10 cellular contexts compared by ENCODE assay signal in genomic region chr5:96745844-96746531, GRCh38.
A peak's percentile ranks its signal among the peaks of the same experiment; 100 is the strongest.
DNase-seq lines count a peak whose midpoint lies in the region; ATAC-seq, FAIRE-seq and TF ChIP-seq lines count a peak whose summit lies in the region.
"Had no signal": no experiment of that assay in that cellular context is flagged by ENCODE, and none has a peak within 500 bp of the region (broad histone marks: within the 10 kb centered on the region; RNA-seq: fewer than 3 reads in every experiment).

No MANE protein-coding gene starts in this region.

- POLR2A ChIA-PET in HEK293 (lab: Yijun Ruan, JAX): no interaction called here

- no peak for FAIRE-seq in pancreas (lab: Jason Lieb, UNC)
- FAIRE-seq: A204.1, HTR-8/SVneo had no signal

- intact Hi-C loops in pancreas (cut with DNase I): no loop called here

- peaks cover 7% of the 10 kb centered on the region for H3K4me1 ChIP-seq in HEK293 (ENCODE audit: control insufficient read depth, insufficient read depth, low read length)
- H3K4me1 ChIP-seq in pancreas: no peaks in the 10 kb centered on the region

- TF ChIP-seq CTCF in HEK293 (tag by site-specific recombination; IDR thresholded peaks at IDR 0.05) (no peak), pancreas (IDR thresholded peaks at IDR 0.05) (no peak)

- ATAC-seq in pancreas (peak; percentile 19 to 59 (median 50)), GM18502 (IDR thresholded peaks at IDR 0.05; ENCODE audit: poor library complexity, unreplicated experiment) (no peak), GM18519 (IDR thresholded peaks at IDR 0.05; ENCODE audit: low FRiP score, unreplicated experiment) (no peak)

- 66 to 69% methylated on average over 5 of the region's 5 CpGs for WGBS in pancreas, 2 donors

- H3K9me3 ChIP-seq in HEK293 (ENCODE audit: control insufficient read depth, insufficient read depth, low read depth, low read length): no peaks in the 10 kb centered on the region
- no peaks in the 10 kb centered on the region for H3K9me3 ChIP-seq in pancreas

- H3K27ac ChIP-seq in HEK293 (ENCODE audit: extremely low read depth, low read depth, low read length): 0 out of 2 replicates have a peak overlapping the region, but pooled peaks have one; percentile 28
- H3K27ac ChIP-seq in pancreas: no peak overlapping the region

- CTCF ChIA-PET in HEK293 (lab: Yijun Ruan, JAX): interaction anchor here (0.6 to 0.9 kb wide), 3 partner anchors 12 to 401 kb away, joined by 3 to 4 read pairs (median 3); no protein-coding TSS in a partner anchor

- H3K4me3 ChIP-seq in HEK293 (ENCODE audit: low read depth, low read length) (no peak overlapping the region), pancreas (no peak overlapping the region)

- peak; percentile 23 to 70 (median 42) for DNase-seq in NCI-H1417 (lab: John Stamatoyannopoulos, UW)
- no peak for DNase-seq in NCI-H1417 treated with DMSO at 0.1 percent for 48 hours (lab: John Stamatoyannopoulos, UW)
- DNase-seq in astrocyte of the hippocampus (ENCODE audit: low read depth, low spot score): peak; percentile 44
- no peak for DNase-seq in pancreas
- no peak for DNase-seq in DMS153 (lab: John Stamatoyannopoulos, UW)

- no peaks in the 10 kb centered on the region for H3K27me3 ChIP-seq in pancreas

- peaks cover 9 to 53% of the 10 kb centered on the region in 2 experiments; a peak in 1 of 3 replicates for H3K36me3 ChIP-seq in HEK293 (ENCODE audit: control insufficient read depth in 2 of 2, insufficient read depth in 1 of 2, low read length in 2 of 2)
- H3K36me3 ChIP-seq in pancreas: peaks cover 0 to 73% (median 34%) of the 10 kb centered on the region in 3 donors

TF ChIP-seq in HEK293, 187 proteins besides CTCF, POLR2A, EP300 and RAD21 (continues in another document):
- TF ChIP-seq KLF16 (tag by site-specific recombination; IDR thresholded peaks at IDR 0.05) (peak; percentile 71; the same call in 1 of the 2 replicates), ZNF664 (tag by site-specific recombination; IDR thresholded peaks at IDR 0.05) (0 out of 2 replicates have a peak, but pooled peaks have one; percentile 16), ZNF2 (tag by site-specific recombination; IDR thresholded peaks at IDR 0.05) (peak; percentile 91), ZIC2 (tag by site-specific recombination; IDR thresholded peaks at IDR 0.05) (peak; percentile 81), GLIS2 (tag by site-specific recombination; IDR thresholded peaks at IDR 0.05) (peak; percentile 42), KLF10 (tag by site-specific recombination; IDR thresholded peaks at IDR 0.05) (peak; percentile 60; the same call in 1 of the 2 replicates), GFI1B (tag by site-specific recombination; IDR thresholded peaks at IDR 0.05) (peak; percentile 85), ZBTB21 (tag by site-specific recombination; IDR thresholded peaks at IDR 0.05) (peak; percentile 48), ZNF184 (tag by site-specific recombination; IDR thresholded peaks at IDR 0.05) (peak; percentile 77; the same call in 1 of the 2 replicates), ZNF561 (tag by site-specific recombination; IDR thresholded peaks at IDR 0.05; ENCODE audit: borderline replicate concordance) (peak; percentile 78; the same call in 1 of the 2 replicates), SP7 (tag by site-specific recombination; IDR thresholded peaks at IDR 0.05) (peak; percentile 99), ZNF366 (tag by site-specific recombination; conservative IDR thresholded peaks at IDR 0.05) (peak; percentile 97), ZNF148 (tag by site-specific recombination; IDR thresholded peaks at IDR 0.05; ENCODE audit: borderline replicate concordance) (no peak), ZNF473 (tag by site-specific recombination; IDR thresholded peaks at IDR 0.05) (no peak), ZNF155 (tag by site-specific recombination; IDR thresholded peaks at IDR 0.05) (no peak), ZEB2 (tag by site-specific recombination; IDR thresholded peaks at IDR 0.05) (peak; percentile 96), ZNF10 (tag by site-specific recombination; IDR thresholded peaks at IDR 0.05) (peak; percentile 61; the same call in 1 of the 2 replicates), SCRT1 (tag by site-specific recombination; IDR thresholded peaks at IDR 0.05; ENCODE audit: borderline replicate concordance) (peak; percentile 88), ZNF623 (tag by site-specific recombination; IDR thresholded peaks at IDR 0.05) (peak; percentile 21; the same call in 1 of the 2 replicates), ZNF350 (tag by site-specific recombination; IDR thresholded peaks at IDR 0.05) (no peak), ZNF426 (tag by site-specific recombination; IDR thresholded peaks at IDR 0.05) (no peak; the same call in 1 of the 2 replicates), GLI2 (tag by site-specific recombination; IDR thresholded peaks at IDR 0.05; ENCODE audit: borderline replicate concordance, low read depth) (peak; percentile 77; the same call in 1 of the 2 replicates), PATZ1 (tag by site-specific recombination; IDR thresholded peaks at IDR 0.05) (peak; percentile 73), ZSCAN23 (tag by site-specific recombination; IDR thresholded peaks at IDR 0.05) (peak; percentile 49; the same call in 1 of the 2 replicates), ZNF404 (tag by site-specific recombination; IDR thresholded peaks at IDR 0.05) (no peak)
- TF ChIP-seq, protein P1, sequence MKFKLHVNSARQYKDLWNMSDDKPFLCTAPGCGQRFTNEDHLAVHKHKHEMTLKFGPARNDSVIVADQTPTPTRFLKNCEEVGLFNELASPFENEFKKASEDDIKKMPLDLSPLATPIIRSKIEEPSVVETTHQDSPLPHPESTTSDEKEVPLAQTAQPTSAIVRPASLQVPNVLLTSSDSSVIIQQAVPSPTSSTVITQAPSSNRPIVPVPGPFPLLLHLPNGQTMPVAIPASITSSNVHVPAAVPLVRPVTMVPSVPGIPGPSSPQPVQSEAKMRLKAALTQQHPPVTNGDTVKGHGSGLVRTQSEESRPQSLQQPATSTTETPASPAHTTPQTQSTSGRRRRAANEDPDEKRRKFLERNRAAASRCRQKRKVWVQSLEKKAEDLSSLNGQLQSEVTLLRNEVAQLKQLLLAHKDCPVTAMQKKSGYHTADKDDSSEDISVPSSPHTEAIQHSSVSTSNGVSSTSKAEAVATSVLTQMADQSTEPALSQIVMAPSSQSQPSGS (tag by site-specific recombination; IDR thresholded peaks at IDR 0.05; ENCODE audit: low read depth): 0 out of 2 replicates have a peak, but pooled peaks have one; percentile 36
- TF ChIP-seq, protein P2, sequence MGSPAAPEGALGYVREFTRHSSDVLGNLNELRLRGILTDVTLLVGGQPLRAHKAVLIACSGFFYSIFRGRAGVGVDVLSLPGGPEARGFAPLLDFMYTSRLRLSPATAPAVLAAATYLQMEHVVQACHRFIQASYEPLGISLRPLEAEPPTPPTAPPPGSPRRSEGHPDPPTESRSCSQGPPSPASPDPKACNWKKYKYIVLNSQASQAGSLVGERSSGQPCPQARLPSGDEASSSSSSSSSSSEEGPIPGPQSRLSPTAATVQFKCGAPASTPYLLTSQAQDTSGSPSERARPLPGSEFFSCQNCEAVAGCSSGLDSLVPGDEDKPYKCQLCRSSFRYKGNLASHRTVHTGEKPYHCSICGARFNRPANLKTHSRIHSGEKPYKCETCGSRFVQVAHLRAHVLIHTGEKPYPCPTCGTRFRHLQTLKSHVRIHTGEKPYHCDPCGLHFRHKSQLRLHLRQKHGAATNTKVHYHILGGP (tag by site-specific recombination; IDR thresholded peaks at IDR 0.05): peak; percentile 70

Comparison
In these comparisons a context has a peak if more than half of its experiments do, and no peak if none do; other contexts are left out.
1. DNase-seq: peak in NCI-H1417 (3 of 3) and astrocyte of the hippocampus (single experiment); none in NCI-H1417 treated with DMSO at 0.1 percent for 48 hours (single experiment), pancreas (0 of 6) and DMS153 (single experiment).
2. ATAC-seq: peak in pancreas (4 of 4); none in GM18502 (single experiment) and GM18519 (single experiment).